12 cellular contexts compared by ENCODE assay signal in the genomic region with DNA sequence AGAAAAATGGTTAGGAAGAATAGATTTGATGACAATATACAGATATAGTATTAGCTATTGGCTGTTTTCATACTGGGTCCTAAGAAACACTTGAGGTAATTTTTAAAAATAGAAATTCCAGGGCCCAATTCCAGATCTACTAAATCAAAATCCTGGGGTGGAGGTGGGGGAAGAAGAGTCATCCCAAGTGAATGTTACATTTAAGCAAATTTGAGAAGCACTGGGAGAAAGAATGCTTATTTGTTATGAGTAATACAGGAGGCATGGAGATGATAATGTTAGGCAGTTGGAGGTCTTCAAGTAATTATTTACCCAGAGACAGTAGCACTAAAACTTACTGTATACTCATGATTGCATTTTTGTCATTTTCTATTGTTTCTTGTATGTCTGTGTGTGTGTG.
DNase-seq lines count a peak whose midpoint lies in the region; TF ChIP-seq lines count a peak whose summit lies in the region.
"Had no signal": no experiment of that assay in that cellular context is flagged by ENCODE, and none has a peak within 500 bp of the region (broad histone marks: within the 10 kb centered on the region; RNA-seq: fewer than 3 reads in every experiment).

No MANE protein-coding gene starts in this region.

- DNase-seq in HCEC 1CT (peak; percentile 98), adipocyte (ENCODE audit: low read depth) (peak; percentile 72), foreskin fibroblast (peak; percentile 79 to 86), stromal cell of bone marrow (ENCODE audit: low read depth) (peak; percentile 41), NCI-H1105 (lab: John Stamatoyannopoulos, UW) (no peak), CD14-positive monocyte (ENCODE audit: low spot score) (no peak)
- DNase-seq in activated CD4-positive, CD25-positive, alpha-beta regulatory T cell treated with anti-CD3 and anti-CD28 coated beads, Interleukin-2, amount 50 U/mL, for 72 hours, result no peak
- DNase-seq: activated naive CD8-positive, alpha-beta T cell treated with anti-CD3 and anti-CD28 coated beads, Interleukin-2, amount 50 U/mL, for 24 hours; DMS53; left cardiac atrium; NCI-H187 treated with DMSO at 0.1 percent for 48 hours had no signal

- H3K27me3 ChIP-seq in adipocyte (replicated peaks; ENCODE audit: control insufficient read depth, insufficient read depth, low read length), result no peaks in the 10 kb centered on the region

- H3K4me3 ChIP-seq in adipocyte (ENCODE audit: low read length) (no peak overlapping the region), foreskin fibroblast (ENCODE audit: low read depth in 1 of 2, low read length in 2 of 2) (no peak overlapping the region)

- H3K36me3 ChIP-seq in adipocyte (ENCODE audit: control insufficient read depth, insufficient read depth, low read length, severe bottlenecking), result no peaks in the 10 kb centered on the region

- H3K27me3 Mint-ChIP-seq in CD14-positive monocyte (ENCODE audit: low read depth in 3 of 3), result no peaks in the 10 kb centered on the region

- H3K27ac Mint-ChIP-seq in CD14-positive monocyte, result no peak overlapping the region
- H3K27ac Mint-ChIP-seq: activated naive CD8-positive, alpha-beta T cell treated with anti-CD3 and anti-CD28 coated beads, Interleukin-2, amount 50 U/mL, for 24 hours; stimulated activated effector memory CD8-positive, alpha-beta T cell treated with anti-CD3 and anti-CD28 coated beads, Interleukin-12 subunit alpha, Interleukin-12 subunit beta, amount 100 ng/mL, for 72 hours had no signal

- peaks cover 12% of the 10 kb centered on the region for H3K4me1 Mint-ChIP-seq in CD14-positive monocyte
- H3K4me1 Mint-ChIP-seq: activated naive CD8-positive, alpha-beta T cell treated with anti-CD3 and anti-CD28 coated beads, Interleukin-2, amount 50 U/mL, for 24 hours; stimulated activated effector memory CD8-positive, alpha-beta T cell treated with anti-CD3 and anti-CD28 coated beads, Interleukin-12 subunit alpha, Interleukin-12 subunit beta, amount 100 ng/mL, for 72 hours had no signal

- H3K9ac ChIP-seq in adipocyte (ENCODE audit: low read length), result peak overlapping the region; percentile 33

- peaks cover 0 to 4% (median 0%) of the 10 kb centered on the region in 7 donors for H3K9me3 Mint-ChIP-seq in CD14-positive monocyte
- H3K9me3 Mint-ChIP-seq: activated naive CD8-positive, alpha-beta T cell treated with anti-CD3 and anti-CD28 coated beads, Interleukin-2, amount 50 U/mL, for 24 hours; stimulated activated effector memory CD8-positive, alpha-beta T cell treated with anti-CD3 and anti-CD28 coated beads, Interleukin-12 subunit alpha, Interleukin-12 subunit beta, amount 100 ng/mL, for 72 hours had no signal

- H3K36me3 Mint-ChIP-seq in CD14-positive monocyte, result no peaks in the 10 kb centered on the region
- H3K36me3 Mint-ChIP-seq: stimulated activated effector memory CD8-positive, alpha-beta T cell treated with anti-CD3 and anti-CD28 coated beads, Interleukin-12 subunit alpha, Interleukin-12 subunit beta, amount 100 ng/mL, for 72 hours had no signal

- H3K9me3 ChIP-seq in adipocyte (ENCODE audit: control insufficient read depth, low read length), result no peaks in the 10 kb centered on the region

- peaks cover 30% of the 10 kb centered on the region for H3K4me1 ChIP-seq in adipocyte (ENCODE audit: control insufficient read depth, insufficient read depth, low read length)

- intact Hi-C loops in CD14-positive monocyte (cut with micrococcal nuclease), result no loop called here

- H3K4me3 Mint-ChIP-seq in CD14-positive monocyte, result no peak overlapping the region
- H3K4me3 Mint-ChIP-seq: activated naive CD8-positive, alpha-beta T cell treated with anti-CD3 and anti-CD28 coated beads, Interleukin-2, amount 50 U/mL, for 24 hours; stimulated activated effector memory CD8-positive, alpha-beta T cell treated with anti-CD3 and anti-CD28 coated beads, Interleukin-12 subunit alpha, Interleukin-12 subunit beta, amount 100 ng/mL, for 72 hours had no signal

- TF ChIP-seq CTCF in foreskin fibroblast (IDR thresholded peaks at IDR 0.05; ENCODE audit: low read depth, low read length) (no peak), CD14-positive monocyte (IDR thresholded peaks at IDR 0.05) (no peak)

Comparison
In these comparisons a context has a peak if more than half of its experiments do, and no peak if none do; other contexts are left out.
1. DNase-seq: peak in HCEC 1CT (single experiment), adipocyte (single experiment), foreskin fibroblast (2 of 2) and stromal cell of bone marrow (single experiment); none in NCI-H1105 (single experiment), CD14-positive monocyte (single experiment) and activated CD4-positive, CD25-positive, alpha-beta regulatory T cell treated with anti-CD3 and anti-CD28 coated beads, Interleukin-2, amount 50 U/mL, for 72 hours (single experiment).